In genomic region chrX:37846934-37847732, GRCh38 we compare ENCODE assay signal across 8 cellular contexts. TPM values are rescaled to one million over a fixed set of nuclear protein-coding genes. Genes with fewer than 3 reads are reported as not detected.
DNase-seq lines count a peak whose midpoint lies in the region; ATAC-seq lines count a peak whose summit lies in the region.

A gene with protein sequence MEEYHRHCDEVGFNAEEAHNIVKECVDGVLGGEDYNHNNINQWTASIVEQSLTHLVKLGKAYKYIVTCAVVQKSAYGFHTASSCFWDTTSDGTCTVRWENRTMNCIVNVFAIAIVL (minus strand): TSS chrX:37847571. CDS start chrX:37847510, 61 bp downstream.

- peak; percentile 76 to 83 (median 82) for DNase-seq in CD4-positive, alpha-beta memory T cell
- DNase-seq in HK-2 (ENCODE audit: unreplicated experiment) (peak; percentile 81), NT2/D1 (ENCODE audit: low read depth, low spot score) (peak; percentile 63), activated T-cell treated with anti-CD3 and anti-CD28 coated beads for 4 hours (peak; percentile 48), epithelial cell of prostate (ENCODE audit: low read depth, low spot score) (peak; percentile 18)
- DNase-seq in stimulated activated CD8-positive, alpha-beta memory T cell treated with anti-CD3 and anti-CD28 coated beads, Interleukin-4, amount 100 ng/mL, for 24 hours (ENCODE audit: low read depth) = peak; percentile 60

- POLR2A ChIA-PET in CD4-positive, alpha-beta memory T cell (lab: Charles Lee; ENCODE audit: partially characterized antibody) = interaction anchor here (1.3 kb wide), 1 partner anchor 481 kb away, joined by 3 read pairs; the partner anchor contains the start of gene RPGR

- CTCF ChIA-PET in CD4-positive, alpha-beta memory T cell (lab: Charles Lee; ENCODE audit: partially characterized antibody) = interaction anchor here (1.0 kb wide), 1 partner anchor 21 kb away, joined by 3 read pairs; no protein-coding TSS in a partner anchor

- no peaks in the 10 kb centered on the region for H3K9me3 ChIP-seq in CD4-positive, alpha-beta memory T cell (ENCODE audit: control insufficient read depth in 1 of 2, low read length in 2 of 2)
- H3K9me3 ChIP-seq in NT2/D1 (ENCODE audit: insufficient read depth, low read length) = no peaks in the 10 kb centered on the region
- H3K9me3 ChIP-seq in mononuclear cell (ENCODE audit: low read depth, low read length) = no peaks in the 10 kb centered on the region

- intact Hi-C loops in CD4-positive, alpha-beta memory T cell (cut with micrococcal nuclease) = loop anchor here (1.0 kb wide), 1 partner anchor 480 kb away; the partner anchor contains the start of gene RPGR

- H3K4me1 Mint-ChIP-seq in CD4-positive, alpha-beta memory T cell = peaks cover 15 to 38% (median 25%) of the 10 kb centered on the region in 4 donors

- peak; percentile 99 for ATAC-seq in GM19455 (IDR thresholded peaks at IDR 0.05; ENCODE audit: unreplicated experiment)

- H3K9me3 Mint-ChIP-seq in CD4-positive, alpha-beta memory T cell = peaks cover 0 to 2% (median 0%) of the 10 kb centered on the region in 8 donors

- peak within 1 kb of the TSS; percentile 94 to 98 (median 96) for H3K27ac Mint-ChIP-seq in CD4-positive, alpha-beta memory T cell

- peak within 1 kb of the TSS; percentile 93 for H3K27ac ChIP-seq in CD4-positive, alpha-beta memory T cell (ENCODE audit: low read depth, low read length)
- H3K27ac ChIP-seq in epithelial cell of prostate = peak within 1 kb of the TSS; percentile 88

- peak within 1 kb of the TSS; percentile 61 to 66 for H3K4me3 ChIP-seq in CD4-positive, alpha-beta memory T cell (ENCODE audit: low read length in 2 of 2)
- H3K4me3 ChIP-seq in NT2/D1 (ENCODE audit: insufficient read length, low read depth) (peak within 1 kb of the TSS; percentile 78), mononuclear cell (ENCODE audit: low read length) (peak within 1 kb of the TSS; percentile 54)

- no peaks in the 10 kb centered on the region for H3K36me3 ChIP-seq in CD4-positive, alpha-beta memory T cell (ENCODE audit: insufficient read depth, low read length)
- H3K36me3 ChIP-seq in NT2/D1 (ENCODE audit: insufficient read depth, insufficient read length, low read length) = peaks cover 9% of the 10 kb centered on the region

- peak within 1 kb of the TSS; percentile 83 to 91 (median 88) for H3K4me3 Mint-ChIP-seq in CD4-positive, alpha-beta memory T cell

- H3K36me3 Mint-ChIP-seq in CD4-positive, alpha-beta memory T cell = peaks cover 3 to 8% of the 10 kb centered on the region in 2 donors

- peaks cover 8% of the 10 kb centered on the region for H3K4me1 ChIP-seq in CD4-positive, alpha-beta memory T cell (ENCODE audit: insufficient read depth, low read length)
- H3K4me1 ChIP-seq in NT2/D1 (ENCODE audit: insufficient read depth, insufficient read length) = no peaks in the 10 kb centered on the region
- no peaks in the 10 kb centered on the region for H3K4me1 ChIP-seq in mononuclear cell (ENCODE audit: insufficient read depth, low read length)

- H3K27me3 Mint-ChIP-seq in CD4-positive, alpha-beta memory T cell = no peaks in the 10 kb centered on the region

- H3K9ac ChIP-seq in NT2/D1 (ENCODE audit: insufficient read length, low read depth) = peak within 1 kb of the TSS; percentile 80

- H3K27me3 ChIP-seq in CD4-positive, alpha-beta memory T cell (ENCODE audit: insufficient read depth, low read length) = no peaks in the 10 kb centered on the region
- H3K27me3 ChIP-seq in NT2/D1 (ENCODE audit: insufficient read depth, insufficient read length) (no peaks in the 10 kb centered on the region), mononuclear cell (ENCODE audit: insufficient read depth, low read length) (no peaks in the 10 kb centered on the region)

RNA-seq across cellular contexts. Expression of the gene that starts here (rescaled TPM):
- 10 to 100 TPM; 38.5 to 41.5 TPM for total RNA-seq in CD4-positive, alpha-beta memory T cell
- polyA plus RNA-seq in CD4-positive, alpha-beta memory T cell = 10 to 100 TPM; 53.3 to 71.8 TPM
- total RNA-seq in mononuclear cell = 48.5 TPM

Comparison
In these comparisons a context has a peak if more than half of its experiments do, and no peak if none do; other contexts are left out.
1. Peak in every context shown above with its lines: DNase-seq, ATAC-seq, H3K4me3 ChIP-seq and H3K27ac ChIP-seq.
2. DNase-seq: peak in every context shown above with its lines; median percentile 82 in CD4-positive, alpha-beta memory T cell; 81 in HK-2; 63 in NT2/D1; 60 in stimulated activated CD8-positive, alpha-beta memory T cell treated with anti-CD3 and anti-CD28 coated beads, Interleukin-4, amount 100 ng/mL, for 24 hours; 48 in activated T-cell treated with anti-CD3 and anti-CD28 coated beads for 4 hours; 18 in epithelial cell of prostate.